Comparison of ENCODE assay signal across 12 cellular contexts in the genomic region with DNA sequence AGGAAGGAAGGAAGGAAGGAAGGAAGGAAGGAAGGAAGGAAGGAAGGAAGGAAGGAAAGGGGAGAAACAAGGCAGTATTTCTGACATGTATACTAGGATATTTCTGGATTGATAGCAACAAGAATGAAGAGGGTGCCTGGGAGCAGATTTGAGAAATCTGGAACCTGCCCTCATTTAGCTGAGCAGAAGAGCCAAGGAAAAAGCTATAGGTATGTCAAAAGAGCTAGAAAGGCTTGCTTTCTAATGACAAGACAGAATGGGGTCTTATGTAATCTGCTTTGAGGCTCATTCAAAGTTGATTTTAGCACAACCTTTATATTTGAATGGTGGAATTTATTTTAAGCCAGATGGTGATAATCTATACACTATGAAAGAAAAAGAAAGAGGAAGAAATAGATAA.
DNase-seq lines count a peak whose midpoint lies in the region; ATAC-seq and TF ChIP-seq lines count a peak whose summit lies in the region.
"Had no signal": no experiment of that assay in that cellular context is flagged by ENCODE, and none has a peak within 500 bp of the region (broad histone marks: within the 10 kb centered on the region; RNA-seq: fewer than 3 reads in every experiment).

No MANE protein-coding gene starts in this region.

- H3K4me2 ChIP-seq in BLaER1 treated with 17β-estradiol and CSF1 and Interleukin-3, amounts not matched to agents 10 nM and 100 nM: peak overlapping the region in 7 of 11 experiments; percentile 1 to 74 (median 54); a peak in 9 of 22 replicates

- TF ChIP-seq CTCF in A673 (conservative IDR thresholded peaks at IDR 0.05; ENCODE audit: low read depth, low read length): no peak

- H3K4me1 ChIP-seq in A673 (ENCODE audit: insufficient read depth, low read length, poor library complexity, severe bottlenecking): no peaks in the 10 kb centered on the region
- H3K4me1 ChIP-seq in BLaER1 treated with 17β-estradiol and CSF1 and Interleukin-3, amounts not matched to agents 10 nM and 100 nM: peaks cover 0 to 22% (median 9%) of the 10 kb centered on the region in 10 experiments; a peak in 11 of 20 replicates
- H3K4me1 ChIP-seq: Caco-2, HAP-1 had no signal

- H3K27me3 ChIP-seq in A673 (replicated peaks; ENCODE audit: insufficient read depth, low read depth, low read length, poor library complexity): no peaks in the 10 kb centered on the region
- H3K27me3 ChIP-seq in BLaER1 treated with 17β-estradiol and CSF1 and Interleukin-3, amounts not matched to agents 10 nM and 100 nM: no peaks in the 10 kb centered on the region

- no TSS peak for BruUV-seq in A673 (replicated peaks; lab: Mats Ljungman, UMichigan)

- H3K36me3 ChIP-seq in A673 (ENCODE audit: insufficient read depth, low read length, poor library complexity, severe bottlenecking) (no peaks in the 10 kb centered on the region), SK-N-MC (ENCODE audit: insufficient read depth, low read length) (no peaks in the 10 kb centered on the region)
- H3K36me3 ChIP-seq in BLaER1 treated with 17β-estradiol and CSF1 and Interleukin-3, amounts not matched to agents 10 nM and 100 nM: no peaks in the 10 kb centered on the region
- H3K36me3 ChIP-seq: HAP-1 had no signal

- peak; percentile 16 for DNase-seq in A673 (ENCODE audit: low spot score)
- DNase-seq in SK-N-MC (ENCODE audit: low read depth, low spot score): peak; percentile 90
- DNase-seq in sciatic nerve (ENCODE audit: low spot score): no peak
- DNase-seq in LoVo (ENCODE audit: low spot score): no peak
- DNase-seq in NCI-H510A treated with DMSO at 0.1 percent for 48 hours (lab: John Stamatoyannopoulos, UW): no peak
- DNase-seq: Caco-2; CD8-positive, alpha-beta memory T cell; DND-41; GDM1 had no signal

- CTCF ChIA-PET in A673 (lab: Charles Lee): interaction anchor here (0.6 kb wide), 2 partner anchors 158 to 1322 kb away, joined by 3 to 7 read pairs; no protein-coding TSS in a partner anchor

- no peaks in the 10 kb centered on the region for H3K9me3 ChIP-seq in A673 (ENCODE audit: low read depth, low read length, poor library complexity, severe bottlenecking)
- peaks cover 0 to 5% (median 0%) of the 10 kb centered on the region in 11 experiments; a peak in 1 of 22 replicates for H3K9me3 ChIP-seq in BLaER1 treated with 17β-estradiol and CSF1 and Interleukin-3, amounts not matched to agents 10 nM and 100 nM (replicated peaks in 1 of 11)
- H3K9me3 ChIP-seq in SK-N-MC (ENCODE audit: low read depth, low read length): no peaks in the 10 kb centered on the region
- H3K9me3 ChIP-seq: A549, Caco-2, HAP-1 had no signal

- H4K20me1 ChIP-seq in BLaER1 treated with 17β-estradiol and CSF1 and Interleukin-3, amounts not matched to agents 10 nM and 100 nM: no peaks in the 10 kb centered on the region

- intact Hi-C loops in A673 (cut with micrococcal nuclease; ENCODE audit: unreplicated experiment): no loop called here
- intact Hi-C loops in sciatic nerve (cut with DNase I): no loop called here

- H3K27ac ChIP-seq in A673 (ENCODE audit: low read depth, low read length, poor library complexity, severe bottlenecking) (no peak overlapping the region), SK-N-MC (peak overlapping the region; percentile 91)
- peak overlapping the region in 3 of 11 experiments; percentile 14 to 51 (median 46); a peak in 5 of 22 replicates for H3K27ac ChIP-seq in BLaER1 treated with 17β-estradiol and CSF1 and Interleukin-3, amounts not matched to agents 10 nM and 100 nM
- H3K27ac ChIP-seq: A549 had no signal

- H3K9ac ChIP-seq in BLaER1 treated with 17β-estradiol and CSF1 and Interleukin-3, amounts not matched to agents 10 nM and 100 nM: no peak overlapping the region
- H3K9ac ChIP-seq in SK-N-MC (ENCODE audit: insufficient read length): peak overlapping the region; percentile 4

- POLR2A ChIA-PET in A673 (lab: Charles Lee; ENCODE audit: low non-redundant PET): no interaction called here

- no peak overlapping the region for H3K4me3 ChIP-seq in A673 (ENCODE audit: low read depth, low read length, poor library complexity, severe bottlenecking)
- no peak overlapping the region for H3K4me3 ChIP-seq in BLaER1 treated with 17β-estradiol and CSF1 and Interleukin-3, amounts not matched to agents 10 nM and 100 nM
- peak overlapping the region; percentile 18; the same call in 1 of the 2 replicates for H3K4me3 ChIP-seq in SK-N-MC
- H3K4me3 ChIP-seq: A549, HAP-1 had no signal

- peak; percentile 20 for ATAC-seq in sciatic nerve
- ATAC-seq: A549 had no signal

Comparison
In these comparisons a context has a peak if more than half of its experiments do, and no peak if none do; other contexts are left out.
1. DNase-seq: peak in A673 (single experiment) and SK-N-MC (single experiment); none in sciatic nerve (single experiment), LoVo (single experiment) and NCI-H510A treated with DMSO at 0.1 percent for 48 hours (single experiment).